ENCODE assay signal across 25 cellular contexts in genomic region chr10:97005349-97005748, GRCh38.
"Had no signal": no experiment of that assay in that cellular context is flagged by ENCODE, and none has a peak within 500 bp of the region (broad histone marks: within the 10 kb centered on the region; RNA-seq: fewer than 3 reads in every experiment).

No MANE protein-coding gene starts in this region.

- H3K4me1 ChIP-seq: esophagus squamous epithelium, heart right ventricle, lower lobe of right lung, pancreas, stomach, thyroid gland, vagina had no signal

- H3K36me3 ChIP-seq: esophagus squamous epithelium, heart right ventricle, lower lobe of right lung, pancreas, right lobe of liver, stomach, thyroid gland, vagina had no signal

- H3K4me3 ChIP-seq: esophagus squamous epithelium, heart right ventricle, lower lobe of right lung, pancreas, right lobe of liver, stomach, thyroid gland, vagina had no signal

- H3K9me3 ChIP-seq: pancreas, right lobe of liver, thyroid gland, vagina had no signal

- H3K27ac ChIP-seq: esophagus squamous epithelium, heart right ventricle, lower lobe of right lung, pancreas, right lobe of liver, stomach, thyroid gland, vagina had no signal

- H3K27ac Mint-ChIP-seq: effector memory CD8-positive, alpha-beta T cell; immature natural killer cell; naive thymus-derived CD8-positive, alpha-beta T cell; nephron progenitor cell had no signal

- DNase-seq: cortex of kidney; effector memory CD8-positive, alpha-beta T cell; erythroblast; esophagus squamous epithelium; foreskin melanocyte; glutamatergic neuron; heart right ventricle; hippocampal formation; immature natural killer cell; left ventricle myocardium superior; lower lobe of right lung; naive thymus-derived CD8-positive, alpha-beta T cell; nephron progenitor cell; occipital lobe; pancreas; right lobe of liver; small intestine; stimulated activated CD4-positive, alpha-beta T cell treated with anti-CD3 and anti-CD28 coated beads, Interleukin-15, amount 100 ng/mL, for 24 hours; stimulated activated CD4-positive, alpha-beta T cell treated with anti-CD3 and anti-CD28 coated beads, Interleukin-4, amount 100 ng/mL, for 1 hour; stimulated activated CD8-positive, alpha-beta memory T cell treated with anti-CD3 and anti-CD28 coated beads, Interleukin-4, amount 100 ng/mL, for 48 hours; stimulated activated naive CD4-positive, alpha-beta T cell treated with Interleukin-2 at 50 U/mL for 16 hours; stomach; thyroid gland; trophoblast cell had no signal

- ATAC-seq: effector memory CD8-positive, alpha-beta T cell; heart right ventricle; left ventricle myocardium superior; lower lobe of right lung; naive thymus-derived CD8-positive, alpha-beta T cell; pancreas; right lobe of liver had no signal

- H3K4me1 Mint-ChIP-seq: immature natural killer cell, nephron progenitor cell had no signal

- H3K27me3 ChIP-seq: esophagus squamous epithelium, heart right ventricle, pancreas, right lobe of liver, stomach, thyroid gland, vagina had no signal

- H3K4me3 Mint-ChIP-seq: effector memory CD8-positive, alpha-beta T cell; immature natural killer cell; naive thymus-derived CD8-positive, alpha-beta T cell; nephron progenitor cell had no signal
